ENCODE assay signal across 10 cellular contexts in genomic region chr3:147653309-147653923, GRCh38.
"Had no signal": no experiment of that assay in that cellular context is flagged by ENCODE, and none has a peak within 500 bp of the region (broad histone marks: within the 10 kb centered on the region; RNA-seq: fewer than 3 reads in every experiment).

No MANE protein-coding gene starts in this region.

- H3K4me3 Mint-ChIP-seq: activated CD4-positive, alpha-beta memory T cell treated with anti-CD3 and anti-CD28 coated beads for 36 hours; activated T-cell treated with anti-CD3 and anti-CD28 coated beads, Interleukin-2, amount 50 U/mL, for 4 hours; memory B cell; nephron had no signal

- H3K27me3 ChIP-seq: body of pancreas, tibial artery had no signal

- H3K4me1 Mint-ChIP-seq: memory B cell had no signal

- H3K9me3 Mint-ChIP-seq: memory B cell, nephron had no signal

- H3K4me1 ChIP-seq: body of pancreas had no signal

- H3K36me3 ChIP-seq: tibial artery had no signal

- H3K4me3 ChIP-seq: body of pancreas, smooth muscle cell, tibial artery had no signal

- H3K27ac ChIP-seq: body of pancreas had no signal

- H3K36me3 Mint-ChIP-seq: activated CD4-positive, alpha-beta memory T cell treated with anti-CD3 and anti-CD28 coated beads for 36 hours; memory B cell had no signal

- ATAC-seq: activated T-cell treated with anti-CD3 and anti-CD28 coated beads, Interleukin-2, amount 50 U/mL, for 4 hours; body of pancreas had no signal

- H3K4me2 ChIP-seq: smooth muscle cell had no signal

- H3K9me3 ChIP-seq: body of pancreas, tibial artery had no signal

- DNase-seq: activated CD4-positive, alpha-beta memory T cell treated with anti-CD3 and anti-CD28 coated beads for 36 hours; activated T-cell treated with anti-CD3 and anti-CD28 coated beads, Interleukin-2, amount 50 U/mL, for 4 hours; body of pancreas; cerebellar nuclear complex; glutamatergic neuron; T-helper 9 cell; tibial artery had no signal

- H3K27ac Mint-ChIP-seq: activated CD4-positive, alpha-beta memory T cell treated with anti-CD3 and anti-CD28 coated beads for 36 hours; memory B cell; nephron had no signal

- H3K27me3 Mint-ChIP-seq: activated CD4-positive, alpha-beta memory T cell treated with anti-CD3 and anti-CD28 coated beads for 36 hours; memory B cell had no signal
